ENCODE assay signal across 14 cellular contexts in genomic region chr6:42788671-42789070, GRCh38. TPM values are rescaled to one million over a fixed set of nuclear protein-coding genes. Genes with fewer than 3 reads are reported as not detected.
DNase-seq lines count a peak whose midpoint lies in the region; ATAC-seq and TF ChIP-seq lines count a peak whose summit lies in the region.
"Had no signal": no experiment of that assay in that cellular context is flagged by ENCODE, and none has a peak within 500 bp of the region (broad histone marks: within the 10 kb centered on the region; RNA-seq: fewer than 3 reads in every experiment).

No MANE protein-coding gene starts in this region.

- H2AFZ ChIP-seq in H9 (ENCODE audit: low read length) (no peak overlapping the region), OCI-LY7 (ENCODE audit: low read length) (no peak overlapping the region)

- H3K27ac ChIP-seq in H9 (ENCODE audit: insufficient read length, low read depth, low read length) (no peak overlapping the region), OCI-LY7 (ENCODE audit: low read depth, low read length, poor library complexity, severe bottlenecking) (no peak overlapping the region)

- H3K56ac ChIP-seq in H9 (ENCODE audit: insufficient read length, low read depth, low read length) = no peak overlapping the region

- no peak overlapping the region for H3T11ph ChIP-seq in H9 (ENCODE audit: low read length)

- H3K4me3 ChIP-seq in OCI-LY7 (ENCODE audit: low read depth, low read length, poor library complexity, severe bottlenecking) = no peak overlapping the region

- H2BK15ac ChIP-seq in H9 (ENCODE audit: low read depth, low read length) = no peak overlapping the region

- H3K79me2 ChIP-seq in H9 (ENCODE audit: insufficient read depth, low read length) = peaks cover 7% of the 10 kb centered on the region; the same call in 1 of the 2 replicates
- H3K79me2 ChIP-seq in OCI-LY7 (ENCODE audit: insufficient read depth, low read depth, low read length) = peaks cover 84% of the 10 kb centered on the region

- peaks cover 78% of the 10 kb centered on the region for H3K36me3 ChIP-seq in OCI-LY7 (ENCODE audit: insufficient read depth, low read length)

- H3K4me2 ChIP-seq in H9 (ENCODE audit: insufficient read depth, insufficient read length, low read length) (no peak overlapping the region), OCI-LY7 (ENCODE audit: low read length) (no peak overlapping the region; the same call in 1 of the 2 replicates)

- no TSS peak for BruUV-seq in OCI-LY7 (replicated peaks; lab: Mats Ljungman, UMichigan)

- H2BK120ac ChIP-seq in H9 (ENCODE audit: low read depth, low read length, poor library complexity, severe bottlenecking) = no peak overlapping the region

- no peak overlapping the region for H4K5ac ChIP-seq in H9 (ENCODE audit: insufficient read length, low read depth, low read length)

- no peaks in the 10 kb centered on the region for H3K27me3 Mint-ChIP-seq in H9 (ENCODE audit: low read depth)
- no peaks in the 10 kb centered on the region for H3K27me3 Mint-ChIP-seq in central memory CD8-positive, alpha-beta T cell
- no peaks in the 10 kb centered on the region for H3K27me3 Mint-ChIP-seq in progenitor cell of endocrine pancreas

- H3K36me3 Mint-ChIP-seq in H9 (ENCODE audit: insufficient read depth in 1 of 3, low read depth in 3 of 3) (peaks cover 0 to 20% (median 5%) of the 10 kb centered on the region in 3 experiments; a peak in 6 of 7 replicates), progenitor cell of endocrine pancreas (ENCODE audit: insufficient read depth) (peaks cover 4% of the 10 kb centered on the region)
- peaks cover 24% of the 10 kb centered on the region for H3K36me3 Mint-ChIP-seq in central memory CD8-positive, alpha-beta T cell (ENCODE audit: insufficient read depth)

- H3K4me1 ChIP-seq in H9 (ENCODE audit: insufficient read depth, low read length) = peaks cover 3% of the 10 kb centered on the region; the same call in 1 of the 2 replicates
- H3K4me1 ChIP-seq in OCI-LY7 (ENCODE audit: insufficient read depth, low read length, poor library complexity, severe bottlenecking) = peaks cover 60% of the 10 kb centered on the region

- no peak overlapping the region for H2BK20ac ChIP-seq in H9 (ENCODE audit: low read depth, low read length, poor library complexity, severe bottlenecking)

- no peak overlapping the region for H2BK5ac ChIP-seq in H9 (ENCODE audit: insufficient read length, low read length)

- H4K8ac ChIP-seq in H9 (replicated peaks; ENCODE audit: insufficient read length, low read depth, low read length) = no peak overlapping the region

- WGBS in H9 (ENCODE audit: extremely low coverage, insufficient read length, low lambda C conversion rate) = no CpG with 5 or more reads among the region's 4 CpGs

- H3K4me3 Mint-ChIP-seq in H9 (peak overlapping the region in 1 of 2 experiments; percentile 21; a peak in 1 of 5 replicates), progenitor cell of endocrine pancreas (ENCODE audit: low read depth) (no peak overlapping the region)
- peak overlapping the region; percentile 50 for H3K4me3 Mint-ChIP-seq in central memory CD8-positive, alpha-beta T cell

- H3K27ac Mint-ChIP-seq in H9 = peak overlapping the region in 2 of 3 experiments; percentile 37 to 87; a peak in 2 of 7 replicates
- H3K27ac Mint-ChIP-seq in central memory CD8-positive, alpha-beta T cell (ENCODE audit: low read depth) = peak overlapping the region; percentile 67
- H3K27ac Mint-ChIP-seq in progenitor cell of endocrine pancreas = peak overlapping the region; percentile 54

- H3K4ac ChIP-seq in H9 (ENCODE audit: low read depth, low read length) = no peak overlapping the region

- no peaks in the 10 kb centered on the region for H3K9me3 Mint-ChIP-seq in H9
- no peaks in the 10 kb centered on the region for H3K9me3 Mint-ChIP-seq in central memory CD8-positive, alpha-beta T cell
- no peaks in the 10 kb centered on the region for H3K9me3 Mint-ChIP-seq in progenitor cell of endocrine pancreas (ENCODE audit: low read depth)

- H4K20me1 ChIP-seq in H9 (ENCODE audit: control insufficient read depth, insufficient read depth, insufficient read length) (no peaks in the 10 kb centered on the region), OCI-LY7 (ENCODE audit: insufficient read depth, low read length) (peaks cover 5% of the 10 kb centered on the region)

- no peak overlapping the region for H4K91ac ChIP-seq in H9 (ENCODE audit: insufficient read length, low read depth, low read length)

- POLR2A ChIA-PET in OCI-LY7 (lab: Charles Lee) = interaction anchor here (0.6 to 27.1 kb wide), 4 partner anchors 17 to 107 kb away, joined by 4 to 494 read pairs (median 4); partner anchors contain the start of gene TBCC

- H3K79me1 ChIP-seq in H9 (ENCODE audit: insufficient read depth, low read depth, low read length, poor library complexity, severe bottlenecking) = peaks cover 3% of the 10 kb centered on the region

- H3K9me3 ChIP-seq in H9 (ENCODE audit: control insufficient read depth, low read depth, low read length) = no peaks in the 10 kb centered on the region
- H3K9me3 ChIP-seq in OCI-LY7 (ENCODE audit: low read length) = no peaks in the 10 kb centered on the region
- H3K9me3 ChIP-seq: Caco-2 had no signal

- no peaks in the 10 kb centered on the region for H3K27me3 ChIP-seq in H9 (ENCODE audit: insufficient read depth, low read length)

- H3K9ac ChIP-seq in H9 (ENCODE audit: extremely low read depth, insufficient read length, low read length) = no peak overlapping the region

- no peak overlapping the region for H3K23ac ChIP-seq in H9 (ENCODE audit: insufficient read length, low read depth, low read length)

- peaks cover 27 to 35% of the 10 kb centered on the region in 2 experiments for H3K4me1 Mint-ChIP-seq in H9
- H3K4me1 Mint-ChIP-seq in central memory CD8-positive, alpha-beta T cell = peaks cover 30% of the 10 kb centered on the region
- H3K4me1 Mint-ChIP-seq in progenitor cell of endocrine pancreas (ENCODE audit: low read depth) = peaks cover 35% of the 10 kb centered on the region

- no peak for ATAC-seq in central memory CD8-positive, alpha-beta T cell (replicated peaks; ENCODE audit: extremely low read depth, poor library complexity, severe bottlenecking)
- no peak for ATAC-seq in HG03469 (IDR thresholded peaks at IDR 0.05; ENCODE audit: unreplicated experiment)

- CTCF ChIA-PET in OCI-LY7 (lab: Charles Lee; ENCODE audit: unreplicated experiment) = no interaction called here

- H3K14ac ChIP-seq in H9 (ENCODE audit: insufficient read depth, low read length) = no peak overlapping the region

- H3K18ac ChIP-seq in H9 (ENCODE audit: insufficient read length, low read depth, low read length) = no peak overlapping the region

- TF ChIP-seq CTCF in H9 (conservative IDR thresholded peaks at IDR 0.05) (no peak), progenitor cell of endocrine pancreas (IDR thresholded peaks at IDR 0.05; ENCODE audit: unreplicated experiment) (no peak), OCI-LY7 (conservative IDR thresholded peaks at IDR 0.05; ENCODE audit: low read length) (no peak)

- H3K23me2 ChIP-seq in H9 (ENCODE audit: insufficient read length, low read depth, low read length, poor library complexity, severe bottlenecking) = no peaks in the 10 kb centered on the region

- intact Hi-C loops in OCI-LY7 (cut with micrococcal nuclease; ENCODE audit: unreplicated experiment) = no loop called here

- no peaks in the 10 kb centered on the region for H3K9me2 ChIP-seq in OCI-LY7 (ENCODE audit: insufficient read depth, low read length)

- peak; percentile 29 for DNase-seq in DMS53 (lab: John Stamatoyannopoulos, UW)
- no peak for DNase-seq in DMS53 treated with DMSO at 0.1 percent for 48 hours (lab: John Stamatoyannopoulos, UW; ENCODE audit: unreplicated experiment)
- DNase-seq in H9 = no peak
- DNase-seq in central memory CD8-positive, alpha-beta T cell (ENCODE audit: low spot score in 2 of 2) = no peak
- DNase-seq in progenitor cell of endocrine pancreas (ENCODE audit: low spot score, unreplicated experiment) = no peak
- DNase-seq in NCI-H146 treated with DMSO at 0.1 percent for 48 hours (lab: John Stamatoyannopoulos, UW; ENCODE audit: unreplicated experiment) = no peak
- no peak for DNase-seq in OCI-LY7 (ENCODE audit: low spot score)
- DNase-seq: 8988T; activated CD4-positive, alpha-beta T cell treated with anti-CD3 and anti-CD28 coated beads for 1 hour; Caco-2; islet precursor cell; NCI-H2227 treated with DMSO at 0.1 percent for 48 hours; OCI-M1 had no signal

- H2AK5ac ChIP-seq in H9 (ENCODE audit: insufficient read length, low read length) = no peak overlapping the region

- no peak overlapping the region for H2BK12ac ChIP-seq in H9 (ENCODE audit: insufficient read length, low read depth, low read length)

RNA-seq across cellular contexts. Expression of gene BICRAL, which starts 6.8 kb away (rescaled TPM):
- total RNA-seq in H9 (2021) = 9.7 and 9.8 TPM in 2 replicates
- total RNA-seq in progenitor cell of endocrine pancreas = 13.2 and 14.4 TPM in 2 replicates
- total RNA-seq in OCI-LY7 (2014; rRNA removed; shearing (Covaris generic)) = 8.0 and 10.3 TPM in 2 replicates
- total RNA-seq in OCI-LY7 (2022) = 25.7 and 27.8 TPM in 2 replicates

RNA-seq across cellular contexts. Expression of gene TBCC, which starts 42.8 kb away (rescaled TPM):
- 25.6 and 30.2 TPM in 2 replicates for total RNA-seq in H9 (2021)
- 26.8 and 28.4 TPM in 2 replicates for total RNA-seq in progenitor cell of endocrine pancreas
- total RNA-seq in OCI-LY7 (2014; rRNA removed; shearing (Covaris generic)) = 118 and 136 TPM in 2 replicates
- 69.2 and 78.0 TPM in 2 replicates for total RNA-seq in OCI-LY7 (2022)
